7 cellular contexts compared by ENCODE assay signal in genomic region chr1:99728494-99729235, GRCh38. TPM values are rescaled to one million over a fixed set of nuclear protein-coding genes. Genes with fewer than 3 reads are reported as not detected.
DNase-seq lines count a peak whose midpoint lies in the region; ATAC-seq and TF ChIP-seq lines count a peak whose summit lies in the region.

No MANE protein-coding gene starts in this region.

- no peaks in the 10 kb centered on the region for H3K27me3 Mint-ChIP-seq in mesothelial cell of epicardium (ENCODE audit: low read depth)

- no peak overlapping the region for H3K4me3 ChIP-seq in body of pancreas

- H3K27ac Mint-ChIP-seq in mesothelial cell of epicardium: no peak overlapping the region

- no peaks in the 10 kb centered on the region for H3K36me3 ChIP-seq in body of pancreas (replicated peaks in 1 of 2; ENCODE audit: insufficient read depth in 1 of 2, low read depth in 2 of 2)

- TF ChIP-seq POLR2A in body of pancreas (IDR thresholded peaks at IDR 0.05): no peak

- peaks cover 0 to 3% (median 0%) of the 10 kb centered on the region in 3 donors for H3K9me3 ChIP-seq in body of pancreas

- ATAC-seq in GM18502 (IDR thresholded peaks at IDR 0.05; ENCODE audit: poor library complexity, unreplicated experiment): peak; percentile 45
- ATAC-seq in body of pancreas: peak; percentile 50
- no peak for ATAC-seq in GM21786 (IDR thresholded peaks at IDR 0.05; ENCODE audit: unreplicated experiment)

- no peaks in the 10 kb centered on the region for H3K27me3 ChIP-seq in body of pancreas

- peaks cover 17% of the 10 kb centered on the region for H3K36me3 Mint-ChIP-seq in mesothelial cell of epicardium

- DNase-seq in HuH-7 (ENCODE audit: low spot score) (peak; percentile 24), body of pancreas (no peak), mesothelial cell of epicardium (ENCODE audit: low spot score in 2 of 2, unreplicated experiment in 2 of 2) (no peak)
- DNase-seq in activated effector memory CD4-positive, alpha-beta T cell treated with anti-CD3 and anti-CD28 coated beads, Interleukin-2, amount 50 U/mL, for 16 hours: no peak
- DNase-seq in activated CD8-positive, alpha-beta memory T cell treated with anti-CD3 and anti-CD28 coated beads, Interleukin-2, amount 50 U/mL, for 48 hours: no peak

- 71 to 87% methylated on average over 4 of the region's 4 CpGs for WGBS in body of pancreas, 2 donors

- no peaks in the 10 kb centered on the region for H3K4me1 ChIP-seq in body of pancreas

- peak overlapping the region in 1 of 4 donors; percentile 7 for H3K27ac ChIP-seq in body of pancreas

- H3K9me3 Mint-ChIP-seq in mesothelial cell of epicardium: no peaks in the 10 kb centered on the region

- TF ChIP-seq CTCF in body of pancreas (IDR thresholded peaks at IDR 0.05) (peak in 6 of 7 experiments; percentile 14 to 33 (median 20)), mesothelial cell of epicardium (IDR thresholded peaks at IDR 0.05; ENCODE audit: unreplicated experiment) (peak; percentile 61)

- intact Hi-C loops in body of pancreas (cut with DNase I): no loop called here

- H3K4me1 Mint-ChIP-seq in mesothelial cell of epicardium: peaks cover 3% of the 10 kb centered on the region

- no peak overlapping the region for H3K4me3 Mint-ChIP-seq in mesothelial cell of epicardium

RNA-seq across cellular contexts. Expression of gene FRRS1, which starts 37.8 kb away (rescaled TPM):
- total RNA-seq in body of pancreas: 1 to 10 TPM; 2.0 to 2.3 TPM
- total RNA-seq in mesothelial cell of epicardium: 19.5 to 22.5 TPM (median 20.4 TPM) in 3 replicates
